Comparison of ENCODE assay signal across 8 cellular contexts in the genomic region with DNA sequence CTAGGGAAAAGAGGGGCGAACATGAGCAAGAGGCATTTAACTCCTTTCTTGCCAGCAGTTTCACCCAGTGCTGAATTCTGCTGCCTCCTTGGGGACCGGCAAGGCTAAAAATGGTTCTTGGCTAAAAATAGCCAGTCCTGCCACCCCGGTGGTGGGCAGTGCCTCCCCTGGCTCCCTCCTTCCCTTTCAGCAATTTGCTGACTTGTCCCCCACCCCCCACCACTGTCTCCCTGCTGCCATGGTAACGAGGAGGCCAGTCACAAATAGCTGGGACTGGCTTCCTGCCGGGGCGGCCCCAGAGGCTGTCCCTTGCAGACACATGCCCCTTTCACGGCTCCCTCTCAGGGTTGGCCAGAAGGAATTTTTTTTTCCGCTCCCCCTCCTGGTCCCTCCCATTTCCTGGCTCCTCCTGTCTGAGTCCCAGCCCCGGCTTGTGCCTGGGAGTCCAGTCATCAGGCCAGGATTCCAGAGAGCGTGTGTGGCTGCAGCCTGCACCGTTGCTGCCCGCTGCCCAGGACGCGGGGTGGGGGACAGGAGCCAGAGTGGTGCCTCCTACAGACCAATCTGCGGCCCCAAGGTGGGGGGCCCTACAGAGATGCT.
A peak's percentile ranks its signal among the peaks of the same experiment; 100 is the strongest.
DNase-seq lines count a peak whose midpoint lies in the region; ATAC-seq and TF ChIP-seq lines count a peak whose summit lies in the region.

No MANE protein-coding gene starts in this region.

- H3K79me2 ChIP-seq in HCT116 (ENCODE audit: insufficient read depth, low read length) (no peaks in the 10 kb centered on the region), mammary epithelial cell (ENCODE audit: insufficient read depth, low read length) (peaks cover 36% of the 10 kb centered on the region)

- TF ChIP-seq POLR2A in HCT116 (IDR thresholded peaks at IDR 0.05; ENCODE audit: borderline replicate concordance, extremely low read depth, insufficient read depth, insufficient read length), result no peak

- H3K27ac ChIP-seq in HCT116 (ENCODE audit: low read depth, low read length) (no peak overlapping the region; the same call in 1 of the 2 replicates), mammary epithelial cell (ENCODE audit: insufficient read depth, low read depth, low read length) (peak overlapping the region; percentile 87)

- peaks cover 0 to 2% of the 10 kb centered on the region in 2 experiments; a peak in 2 of 4 replicates for H3K36me3 ChIP-seq in HCT116 (ENCODE audit: control insufficient read depth in 1 of 2, insufficient read depth in 2 of 2, low read length in 2 of 2)
- H3K36me3 ChIP-seq in mammary epithelial cell (ENCODE audit: insufficient read depth, low read length), result peaks cover 2% of the 10 kb centered on the region
- H3K36me3 ChIP-seq in iPS-15b (ENCODE audit: control insufficient read depth, insufficient read depth, low read length), result peaks cover 9% of the 10 kb centered on the region

- CTCF ChIA-PET in HCT116 (lab: Charles Lee), result interaction anchor here (0.8 to 11.8 kb wide), 4 partner anchors 9 to 148 kb away, joined by 3 to 287 read pairs (median 4); no protein-coding TSS in a partner anchor
- CTCF ChIA-PET in mammary epithelial cell (lab: Charles Lee; ENCODE audit: low non-redundant PET), result interaction anchor here (0.6 to 0.9 kb wide), 5 partner anchors 9 to 64 kb away, joined by 3 to 9 read pairs (median 4); no protein-coding TSS in a partner anchor

- intact Hi-C loops in HCT116 (cut with micrococcal nuclease), result no loop called here
- intact Hi-C loops in mammary epithelial cell (cut with micrococcal nuclease), result no loop called here

- dilution Hi-C loops in mammary epithelial cell (cut with HindIII; ENCODE audit: low sequenced_read_pairs), result no loop called here

- TF ChIP-seq CTCF in GM10266 (IDR thresholded peaks at IDR 0.05; ENCODE audit: control insufficient read depth, insufficient read depth, low read depth, missing control alignments) (no peak), HCT116 (IDR thresholded peaks at IDR 0.05 in 2 of 3, conservative IDR thresholded peaks at IDR 0.05 in 1 of 3; ENCODE audit: borderline replicate concordance in 1 of 3, insufficient read depth in 1 of 3, low read depth in 2 of 3, low read length in 2 of 3) (no peak), mammary epithelial cell (conservative IDR thresholded peaks at IDR 0.05 in 1 of 2, IDR thresholded peaks at IDR 0.05 in 1 of 2; ENCODE audit: extremely low read depth in 1 of 2, insufficient read depth in 1 of 2, low read depth in 1 of 2, low read length in 2 of 2) (no peak), retinal pigment epithelial cell (conservative IDR thresholded peaks at IDR 0.05; ENCODE audit: low read depth, low read length) (no peak)

- H2AFZ ChIP-seq in HCT116 (ENCODE audit: low read depth, low read length, poor library complexity, severe bottlenecking) (no peak overlapping the region), mammary epithelial cell (ENCODE audit: low read depth, low read length) (peak overlapping the region; percentile 43)

- RAD21 ChIA-PET in HCT116 (lab: Charles Lee; ENCODE audit: low non-redundant PET in 1 of 2, low total read pairs in 2 of 2, uncharacterized antibody in 2 of 2, unreplicated experiment in 2 of 2), result interaction anchor here in 1 of 2 experiments (0.7 to 2.5 kb wide), 2 partner anchors 61 to 62 kb away, joined by 3 to 68 read pairs; no protein-coding TSS in a partner anchor

- peak; percentile 84 for ATAC-seq in HCT116
- ATAC-seq in GM21526 (IDR thresholded peaks at IDR 0.05; ENCODE audit: low FRiP score, unreplicated experiment), result no peak

- in situ Hi-C loops in mammary epithelial cell (cut with MboI; ENCODE audit: low sequenced_read_pairs in 2 of 2), result loop anchor here (5.0 kb wide), 3 partner anchors 59 to 146 kb away; no protein-coding TSS in a partner anchor

- H3K4me2 ChIP-seq in HCT116 (ENCODE audit: low read length) (peak overlapping the region; percentile 38), mammary epithelial cell (ENCODE audit: insufficient read depth, low read depth, low read length) (peak overlapping the region; percentile 96)

- TF ChIP-seq RAD21 in HCT116 (IDR thresholded peaks at IDR 0.05; ENCODE audit: low read depth), result no peak

- DNase-seq in GM10266 (ENCODE audit: extremely low spot score) (peak; percentile 73), HCT116 (ENCODE audit: low read depth, low spot score) (peak; percentile 49), NCI-H524 (lab: John Stamatoyannopoulos, UW) (peak; percentile 88 to 89), mammary epithelial cell (peak; percentile 97), retinal pigment epithelial cell (ENCODE audit: low read depth) (peak; percentile 97)
- no peak for DNase-seq in activated CD4-positive, alpha-beta T cell treated with anti-CD3 and anti-CD28 coated beads for 4 hours

- H4K20me1 ChIP-seq in HCT116 (ENCODE audit: insufficient read depth) (no peaks in the 10 kb centered on the region), mammary epithelial cell (ENCODE audit: insufficient read depth, low read length) (no peaks in the 10 kb centered on the region)

- H3K9me3 ChIP-seq in HCT116 (ENCODE audit: control insufficient read depth in 1 of 2, insufficient read depth in 1 of 2, low read depth in 1 of 2, low read length in 2 of 2) (no peaks in the 10 kb centered on the region), mammary epithelial cell (replicated peaks; ENCODE audit: insufficient read depth, low read length) (no peaks in the 10 kb centered on the region), iPS-15b (ENCODE audit: control insufficient read depth, insufficient read depth, low read length) (no peaks in the 10 kb centered on the region)

- H3K4me1 ChIP-seq in HCT116 (ENCODE audit: control insufficient read depth in 1 of 2, insufficient read depth in 2 of 2, low read length in 2 of 2), result peaks cover 9 to 16% of the 10 kb centered on the region in 2 experiments
- H3K4me1 ChIP-seq in mammary epithelial cell (ENCODE audit: insufficient read depth, low read length), result peaks cover 12% of the 10 kb centered on the region
- H3K4me1 ChIP-seq in iPS-15b (ENCODE audit: control insufficient read depth, insufficient read depth, low read length), result peaks cover 9% of the 10 kb centered on the region

- H3K9me2 ChIP-seq in HCT116 (ENCODE audit: insufficient read depth), result no peaks in the 10 kb centered on the region

- H3K27me3 ChIP-seq in HCT116 (ENCODE audit: insufficient read depth, low read length), result no peaks in the 10 kb centered on the region
- no peaks in the 10 kb centered on the region for H3K27me3 ChIP-seq in mammary epithelial cell (ENCODE audit: insufficient read depth, low read length)
- H3K27me3 ChIP-seq in iPS-15b (ENCODE audit: control insufficient read depth, insufficient read depth, low read length), result no peaks in the 10 kb centered on the region

- H3K4me3 ChIP-seq in HCT116 (replicated peaks in 1 of 2; ENCODE audit: low read depth in 1 of 2, low read length in 2 of 2) (no peak overlapping the region), mammary epithelial cell (replicated peaks in 1 of 3; ENCODE audit: insufficient read depth in 1 of 3, low read depth in 2 of 3, low read length in 3 of 3) (peak overlapping the region; percentile 41 to 59 (median 51)), iPS-15b (ENCODE audit: low read depth, low read length) (peak overlapping the region; percentile 53), retinal pigment epithelial cell (ENCODE audit: low read length) (peak overlapping the region; percentile 97)

- BruUV-seq in HCT116 (replicated peaks; lab: Mats Ljungman, UMichigan) (no TSS peak), mammary epithelial cell (replicated peaks; lab: Mats Ljungman, UMichigan) (no TSS peak)

- H3K9ac ChIP-seq in HCT116 (ENCODE audit: low read length) (0 out of 2 replicates have a peak overlapping the region, but pooled peaks have one; percentile 9), mammary epithelial cell (ENCODE audit: insufficient read depth, low read length) (peak overlapping the region; percentile 89), iPS-15b (ENCODE audit: low read depth, low read length) (peak overlapping the region; percentile 32)

- WGBS in mammary epithelial cell (ENCODE audit: low coverage, missing lambda C conversion rate), result 1% methylated on average over 8 of the region's 15 CpGs

- POLR2A ChIA-PET in HCT116 (lab: Charles Lee), result interaction anchor here (1.2 to 1.3 kb wide), 2 partner anchors 9 to 15 kb away, joined by 4 to 5 read pairs; no protein-coding TSS in a partner anchor

TF ChIP-seq in HCT116, 20 proteins besides CTCF, POLR2A, EP300 and RAD21:
- TF ChIP-seq, protein P1, sequence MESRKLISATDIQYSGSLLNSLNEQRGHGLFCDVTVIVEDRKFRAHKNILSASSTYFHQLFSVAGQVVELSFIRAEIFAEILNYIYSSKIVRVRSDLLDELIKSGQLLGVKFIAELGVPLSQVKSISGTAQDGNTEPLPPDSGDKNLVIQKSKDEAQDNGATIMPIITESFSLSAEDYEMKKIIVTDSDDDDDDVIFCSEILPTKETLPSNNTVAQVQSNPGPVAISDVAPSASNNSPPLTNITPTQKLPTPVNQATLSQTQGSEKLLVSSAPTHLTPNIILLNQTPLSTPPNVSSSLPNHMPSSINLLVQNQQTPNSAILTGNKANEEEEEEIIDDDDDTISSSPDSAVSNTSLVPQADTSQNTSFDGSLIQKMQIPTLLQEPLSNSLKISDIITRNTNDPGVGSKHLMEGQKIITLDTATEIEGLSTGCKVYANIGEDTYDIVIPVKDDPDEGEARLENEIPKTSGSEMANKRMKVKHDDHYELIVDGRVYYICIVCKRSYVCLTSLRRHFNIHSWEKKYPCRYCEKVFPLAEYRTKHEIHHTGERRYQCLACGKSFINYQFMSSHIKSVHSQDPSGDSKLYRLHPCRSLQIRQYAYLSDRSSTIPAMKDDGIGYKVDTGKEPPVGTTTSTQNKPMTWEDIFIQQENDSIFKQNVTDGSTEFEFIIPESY (IDR thresholded peaks at IDR 0.05; ENCODE audit: extremely low read depth, insufficient replicate concordance, low read length), result no peak
- no peak for TF ChIP-seq FOSL1 (IDR thresholded peaks at IDR 0.05; ENCODE audit: low read depth)
- no peak for TF ChIP-seq EZH2phosphoT487 (IDR thresholded peaks at IDR 0.05; ENCODE audit: borderline replicate concordance)
- TF ChIP-seq CBX3 (IDR thresholded peaks at IDR 0.05; ENCODE audit: low read depth), result no peak
- TF ChIP-seq POLR2AphosphoS5 (IDR thresholded peaks at IDR 0.05; ENCODE audit: low read depth, low read length), result no peak
- no peak for TF ChIP-seq SRF (IDR thresholded peaks at IDR 0.05; ENCODE audit: low read depth)
- TF ChIP-seq EZH2 (IDR thresholded peaks at IDR 0.05), result no peak

Comparison
In these comparisons a context has a peak if more than half of its experiments do, and no peak if none do; other contexts are left out.
1. DNase-seq: peak in GM10266 (single experiment), HCT116 (single experiment), NCI-H524 (2 of 2), mammary epithelial cell (single experiment) and retinal pigment epithelial cell (single experiment); none in activated CD4-positive, alpha-beta T cell treated with anti-CD3 and anti-CD28 coated beads for 4 hours (0 of 2).
2. H3K4me3 ChIP-seq: peak in mammary epithelial cell (3 of 3), iPS-15b (single experiment) and retinal pigment epithelial cell (single experiment); none in HCT116 (0 of 2).
3. H3K9ac ChIP-seq: peak in every context shown above with its lines; median percentile 89 in mammary epithelial cell; 32 in iPS-15b; 9 in HCT116.